ENCODE assay signal across 32 cellular contexts in the genomic region with DNA sequence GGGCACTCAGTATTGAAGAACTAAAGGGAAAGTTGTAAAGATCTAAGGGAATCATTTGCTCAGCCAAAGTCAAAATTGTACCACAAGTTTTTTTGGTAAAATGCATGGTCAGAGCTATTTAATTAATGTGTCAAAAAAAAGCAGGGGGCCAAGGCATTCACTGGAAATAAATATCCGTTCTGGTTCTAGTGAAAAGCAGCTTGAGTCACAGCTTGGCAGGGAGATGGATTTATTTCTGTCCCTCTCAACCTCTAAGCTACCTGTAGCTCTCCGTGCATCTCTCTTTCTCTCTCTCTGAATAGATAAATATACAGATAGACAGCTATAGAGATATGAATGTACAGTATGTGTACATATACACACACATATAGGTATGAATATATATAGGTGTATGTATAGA.
"Had no signal": no experiment of that assay in that cellular context is flagged by ENCODE, and none has a peak within 500 bp of the region (broad histone marks: within the 10 kb centered on the region; RNA-seq: fewer than 3 reads in every experiment).

No MANE protein-coding gene starts in this region.

- H3K27me3 Mint-ChIP-seq: activated B cell treated with CpG ODN at 0.5 μM for 24 hours; activated CD4-positive, alpha-beta memory T cell treated with anti-CD3 and anti-CD28 coated beads for 36 hours; activated CD4-positive, alpha-beta T cell treated with anti-CD3 and anti-CD28 coated beads, Interleukin-2, amount 10 ng/mL, durations not matched to agents 24 days and 14 days; activated CD8-positive, alpha-beta T cell treated with anti-CD3 and anti-CD28 coated beads for 36 hours; activated T-helper 17 cell treated with anti-CD3 and anti-CD28 coated beads, Interleukin-2, amount 50 U/mL, for 72 hours had no signal

- H3K4me3 Mint-ChIP-seq: activated B cell treated with CpG ODN at 0.5 μM for 24 hours; activated CD4-positive, alpha-beta memory T cell treated with anti-CD3 and anti-CD28 coated beads for 36 hours; activated CD4-positive, alpha-beta T cell treated with anti-CD3 and anti-CD28 coated beads, Interleukin-2, amount 10 ng/mL, durations not matched to agents 24 days and 14 days; activated CD8-positive, alpha-beta T cell treated with anti-CD3 and anti-CD28 coated beads for 36 hours; activated naive CD8-positive, alpha-beta T cell treated with anti-CD3 and anti-CD28 coated beads for 36 hours; activated T-cell treated with anti-CD3 and anti-CD28 coated beads, Interleukin-2, amount 50 U/mL, for 4 hours; activated T-cell treated with anti-CD3 and anti-CD28 coated beads, Interleukin-2, amount 50 U/mL, for 72 hours; activated T-helper 1 cell treated with anti-CD3 and anti-CD28 coated beads, Interleukin-12 subunit alpha, Interleukin-12 subunit beta, Interleukin-2, Interleukin-4 antibody, amounts not matched to agents 30 ng/mL and 10 ng/mL and 1 ng/mL, durations not matched to agents 14 hours and 24 hours and 36 hours; activated T-helper 17 cell treated with anti-CD3 and anti-CD28 coated beads, Interleukin-2, amount 50 U/mL, for 72 hours; T-helper 1 cell treated with Interleukin-12 subunit alpha and Interleukin-12 subunit beta and Interleukin-4 antibody, amounts not matched to agents 30 μg/mL and 1 μg/mL, for 36 hours; T-helper 2 cell treated with Interferon-gamma antibody and Interleukin-4, amounts not matched to agents 5 μg/mL and 100 μg/mL, for 36 hours had no signal

- H3K27ac Mint-ChIP-seq: activated B cell treated with CpG ODN at 0.5 μM for 24 hours; activated CD4-positive, alpha-beta memory T cell treated with anti-CD3 and anti-CD28 coated beads for 36 hours; activated CD4-positive, alpha-beta T cell treated with anti-CD3 and anti-CD28 coated beads, Interleukin-2, amount 10 ng/mL, durations not matched to agents 24 days and 14 days; activated CD8-positive, alpha-beta T cell treated with anti-CD3 and anti-CD28 coated beads for 36 hours; activated naive CD4-positive, alpha-beta T cell treated with anti-CD3 and anti-CD28 coated beads, Interleukin-2, amount 50 U/mL, for 72 hours; activated naive CD8-positive, alpha-beta T cell treated with anti-CD3 and anti-CD28 coated beads for 36 hours; activated T-cell treated with anti-CD3 and anti-CD28 coated beads, Interleukin-2, amount 50 U/mL, for 72 hours; activated T-helper 1 cell treated with anti-CD3 and anti-CD28 coated beads, Interleukin-12 subunit alpha, Interleukin-12 subunit beta, Interleukin-2, Interleukin-4 antibody, amounts not matched to agents 30 ng/mL and 10 ng/mL and 1 ng/mL, durations not matched to agents 14 hours and 24 hours and 36 hours; activated T-helper 17 cell treated with anti-CD3 and anti-CD28 coated beads, Interleukin-2, amount 50 U/mL, for 72 hours; T-helper 1 cell treated with Interleukin-12 subunit alpha and Interleukin-12 subunit beta and Interleukin-4 antibody, amounts not matched to agents 30 μg/mL and 1 μg/mL, for 36 hours; T-helper 2 cell treated with Interferon-gamma antibody and Interleukin-4, amounts not matched to agents 5 μg/mL and 100 μg/mL, for 36 hours had no signal

- H3K36me3 Mint-ChIP-seq: activated CD4-positive, alpha-beta memory T cell treated with anti-CD3 and anti-CD28 coated beads for 36 hours; activated naive CD4-positive, alpha-beta T cell treated with anti-CD3 and anti-CD28 coated beads, Interleukin-2, amount 50 U/mL, for 72 hours; activated naive CD8-positive, alpha-beta T cell treated with anti-CD3 and anti-CD28 coated beads for 36 hours had no signal

- DNase-seq: activated B cell treated with CpG ODN at 0.5 μM for 24 hours; activated CD4-positive, alpha-beta memory T cell treated with anti-CD3 and anti-CD28 coated beads for 36 hours; activated CD4-positive, alpha-beta T cell treated with anti-CD3 and anti-CD28 coated beads for 4 hours; activated CD4-positive, alpha-beta T cell treated with anti-CD3 and anti-CD28 coated beads, Interleukin-2, amount 10 ng/mL, durations not matched to agents 24 days and 14 days; activated CD4-positive, alpha-beta T cell treated with anti-CD3 and anti-CD28 coated beads, Interleukin-2, amount 50 U/mL, for 1 hour; activated CD4-positive, alpha-beta T cell treated with anti-CD3 and anti-CD28 coated beads, Interleukin-2, amount 50 U/mL, for 4 hours; activated CD4-positive, CD25-positive, alpha-beta regulatory T cell treated with anti-CD3 and anti-CD28 coated beads, Interleukin-2, amount 50 U/mL, for 72 hours; activated CD8-positive, alpha-beta memory T cell treated with anti-CD3 and anti-CD28 coated beads, Interleukin-2, amount 50 U/mL, for 4 hours; activated CD8-positive, alpha-beta T cell treated with anti-CD3 and anti-CD28 coated beads for 36 hours; activated effector memory CD4-positive, alpha-beta T cell treated with anti-CD3 and anti-CD28 coated beads, Interleukin-2, amount 50 U/mL, for 16 hours; activated gamma-delta T cell treated with Interleukin-2 at 50 U/mL for 16 hours; activated naive CD4-positive, alpha-beta T cell treated with anti-CD3 and anti-CD28 coated beads, Interleukin-2, amount 50 U/mL, for 16 hours; activated naive CD4-positive, alpha-beta T cell treated with Interleukin-2 at 50 U/mL for 16 hours; activated naive CD8-positive, alpha-beta T cell treated with anti-CD3 and anti-CD28 coated beads for 36 hours; activated T-cell treated with anti-CD3 and anti-CD28 coated beads for 4 hours; activated T-cell treated with anti-CD3 and anti-CD28 coated beads, Interleukin-2, amount 50 U/mL, for 1 hour; activated T-cell treated with anti-CD3 and anti-CD28 coated beads, Interleukin-2, amount 50 U/mL, for 4 hours; activated T-cell treated with anti-CD3 and anti-CD28 coated beads, Interleukin-2, amount 50 U/mL, for 72 hours; adrenal gland; amniotic stem cell; aorta; body of pancreas; brain microvascular endothelial cell; central memory CD4-positive, alpha-beta T cell; T-helper 1 cell; T-helper 2 cell; T-helper 9 cell had no signal

- H3K9me3 Mint-ChIP-seq: activated CD4-positive, alpha-beta memory T cell treated with anti-CD3 and anti-CD28 coated beads for 36 hours; activated CD4-positive, alpha-beta T cell treated with anti-CD3 and anti-CD28 coated beads, Interleukin-2, amount 10 ng/mL, durations not matched to agents 24 days and 14 days; activated naive CD8-positive, alpha-beta T cell treated with anti-CD3 and anti-CD28 coated beads for 36 hours had no signal

- H3K4me1 Mint-ChIP-seq: activated B cell treated with CpG ODN at 0.5 μM for 24 hours; activated CD4-positive, alpha-beta T cell treated with anti-CD3 and anti-CD28 coated beads, Interleukin-2, amount 10 ng/mL, durations not matched to agents 24 days and 14 days; activated naive CD8-positive, alpha-beta T cell treated with anti-CD3 and anti-CD28 coated beads for 36 hours; activated T-helper 17 cell treated with anti-CD3 and anti-CD28 coated beads, Interleukin-2, amount 50 U/mL, for 72 hours had no signal
